Comparison of ENCODE assay signal across 13 cellular contexts in the genomic region with DNA sequence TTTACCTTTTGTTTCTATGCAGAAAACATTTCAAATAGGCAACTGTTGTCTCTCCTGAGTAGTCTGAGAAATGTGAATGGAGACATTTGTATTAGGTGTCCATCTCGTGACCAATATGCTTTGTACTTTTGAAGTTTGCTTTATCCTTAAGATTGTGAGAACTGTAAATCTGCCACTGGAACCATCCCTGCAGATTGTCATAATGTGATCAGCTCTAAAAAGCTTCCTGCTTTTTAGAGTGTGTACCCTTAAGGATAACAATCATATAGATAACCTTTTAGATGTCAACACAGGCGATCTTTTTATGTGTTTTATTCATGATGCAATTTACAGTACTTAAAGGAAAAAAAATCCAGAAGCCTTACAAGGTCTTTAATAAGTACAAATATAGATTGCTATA.
"Had no signal": no experiment of that assay in that cellular context is flagged by ENCODE, and none has a peak within 500 bp of the region (broad histone marks: within the 10 kb centered on the region; RNA-seq: fewer than 3 reads in every experiment).

No MANE protein-coding gene starts in this region.

- ATAC-seq: T-cell had no signal

- H3K27me3 ChIP-seq: ascending aorta, dorsolateral prefrontal cortex, tibial nerve, vagina had no signal

- H3K36me3 Mint-ChIP-seq: naive B cell had no signal

- H3K36me3 ChIP-seq: ascending aorta, neutrophil, tibial nerve, vagina had no signal

- H3K4me1 Mint-ChIP-seq: naive B cell had no signal

- DNase-seq: activated CD4-positive, CD25-positive, alpha-beta regulatory T cell treated with anti-CD3 and anti-CD28 coated beads, Interleukin-2, amount 50 U/mL, for 72 hours; activated effector memory CD4-positive, alpha-beta T cell treated with anti-CD3 and anti-CD28 coated beads, Interleukin-2, amount 50 U/mL, for 16 hours; dorsolateral prefrontal cortex; left cardiac atrium; naive B cell; retina; T-cell had no signal

- H3K27ac ChIP-seq: ascending aorta, neutrophil, vagina had no signal

- H3K9me3 Mint-ChIP-seq: activated naive CD4-positive, alpha-beta T cell treated with anti-CD3 and anti-CD28 coated beads, Interleukin-2, amount 50 U/mL, for 72 hours; naive B cell; T-cell had no signal

- H3K4me3 ChIP-seq: ascending aorta, dorsolateral prefrontal cortex, lung, tibial nerve, vagina had no signal

- H3K4me3 Mint-ChIP-seq: naive B cell had no signal

- H3K9me3 ChIP-seq: ascending aorta, neutrophil, tibial nerve, vagina had no signal

- H3K27me3 Mint-ChIP-seq: T-cell had no signal

- H3K4me1 ChIP-seq: ascending aorta had no signal
